8 cellular contexts compared by ENCODE assay signal in the genomic region with DNA sequence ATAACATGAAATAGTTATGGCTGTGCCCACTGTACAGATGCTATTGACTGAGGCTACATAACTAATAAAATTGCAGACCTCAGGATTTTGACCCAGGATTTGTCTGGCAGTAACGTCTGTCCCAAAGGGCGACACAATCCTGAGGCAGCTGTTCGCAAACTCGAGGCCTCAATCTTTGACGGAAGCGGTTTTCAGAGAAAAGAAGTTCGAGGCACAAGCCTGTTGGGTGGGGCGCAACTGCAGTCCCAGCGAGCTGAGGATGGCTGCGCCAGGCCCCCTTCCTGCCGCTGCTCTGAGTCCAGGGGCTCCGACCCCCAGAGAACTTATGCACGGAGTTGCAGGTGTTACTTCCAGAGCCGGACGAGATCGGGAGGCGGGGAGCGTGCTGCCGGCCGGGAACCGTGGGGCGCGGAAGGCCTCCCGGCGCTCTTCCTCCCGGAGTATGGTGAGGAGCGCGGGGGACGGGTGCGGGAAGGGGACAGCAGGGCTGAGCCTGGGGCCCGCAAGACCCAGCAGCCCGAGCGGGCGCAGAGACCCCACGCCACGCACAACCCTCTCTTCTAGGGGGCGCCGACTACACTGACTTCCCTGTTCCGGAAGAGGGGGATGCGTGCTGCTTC. TPM values are rescaled to one million over a fixed set of nuclear protein-coding genes. Genes with fewer than 3 reads are reported as not detected.
DNase-seq lines count a peak whose midpoint lies in the region; ATAC-seq, FAIRE-seq and TF ChIP-seq lines count a peak whose summit lies in the region.

A gene (plus strand): TSS at position 242 of the 620 bp plus-strand sequence. CDS start 18 bp downstream, at position 260.

- peak within 1 kb of the TSS; percentile 77 for H3K4me2 ChIP-seq in OCI-LY1 (ENCODE audit: low read length)
- H3K4me2 ChIP-seq in GM12878 (ENCODE audit: control insufficient read depth, insufficient read depth) = peak within 1 kb of the TSS; percentile 93

- WGBS in GM12878 (ENCODE audit: insufficient coverage, insufficient replicate concordance, low lambda C conversion rate, missing lambda C conversion rate) = under 1% methylated on average over 39 of the region's 40 CpGs
- WGBS in right lobe of liver (ENCODE audit: insufficient coverage, low coverage, low lambda C conversion rate, missing lambda C conversion rate) = 13% methylated on average over 14 of the region's 40 CpGs

- no TSS peak for BruUV-seq in GM12878 (replicated peaks; lab: Mats Ljungman, UMichigan)

- H3K79me2 ChIP-seq in OCI-LY1 (ENCODE audit: insufficient read depth, low read length) = no peaks in the 10 kb centered on the region
- H3K79me2 ChIP-seq in GM12878 (ENCODE audit: control insufficient read depth, insufficient read depth, low read length) = peaks cover 40% of the 10 kb centered on the region

- no peak for FAIRE-seq in GM12878 (lab: Jason Lieb, UNC)

- H3K9me3 Mint-ChIP-seq in CD14-positive monocyte = peaks cover 13 to 17% (median 13%) of the 10 kb centered on the region in 7 donors
- H3K9me3 Mint-ChIP-seq in stimulated activated naive CD8-positive, alpha-beta T cell treated with anti-CD3 and anti-CD28 coated beads, Interleukin-15, Interleukin-2, amounts not matched to agents 100 ng/mL and 50 ng/mL, for 24 hours = peaks cover 12% of the 10 kb centered on the region

- H3K27me3 ChIP-seq in OCI-LY1 (ENCODE audit: insufficient read depth, low read length) = no peaks in the 10 kb centered on the region
- no peaks in the 10 kb centered on the region for H3K27me3 ChIP-seq in GM12878 (replicated peaks in 1 of 2; ENCODE audit: control insufficient read depth in 2 of 2, insufficient read depth in 2 of 2, low read length in 1 of 2)
- H3K27me3 ChIP-seq in right lobe of liver = no peaks in the 10 kb centered on the region

- H4K20me1 ChIP-seq in OCI-LY1 (ENCODE audit: insufficient read depth, low read length) = no peaks in the 10 kb centered on the region
- no peaks in the 10 kb centered on the region for H4K20me1 ChIP-seq in GM12878 (ENCODE audit: control insufficient read depth, insufficient read depth)

- DNase-seq in CD14-positive monocyte (ENCODE audit: low spot score) (no peak), GM12878 (ENCODE audit: low read depth, low spot score) (no peak), right lobe of liver (peak in 2 of 3 donors; percentile 31 to 60), NCI-H187 treated with DMSO at 0.1 percent for 48 hours (lab: John Stamatoyannopoulos, UW) (no peak), SW480 (ENCODE audit: low spot score) (no peak)

- H3K27ac Mint-ChIP-seq in CD14-positive monocyte = peak within 1 kb of the TSS in 6 of 7 donors; percentile 24 to 95 (median 76)
- peak within 1 kb of the TSS; percentile 99 for H3K27ac Mint-ChIP-seq in stimulated activated naive CD8-positive, alpha-beta T cell treated with anti-CD3 and anti-CD28 coated beads, Interleukin-15, Interleukin-2, amounts not matched to agents 100 ng/mL and 50 ng/mL, for 24 hours

- peak in 1 of 2 experiments; percentile 4; a peak in 1 of 4 replicates for TF ChIP-seq EP300 in GM12878 (IDR thresholded peaks at IDR 0.05; ENCODE audit: borderline replicate concordance in 1 of 2, control insufficient read depth in 1 of 2, low read depth in 2 of 2, low read length in 2 of 2)

- H3K4me1 ChIP-seq in OCI-LY1 (ENCODE audit: insufficient read depth, low read length, severe bottlenecking) = peaks cover 51% of the 10 kb centered on the region
- peaks cover 29% of the 10 kb centered on the region for H3K4me1 ChIP-seq in GM12878 (ENCODE audit: control insufficient read depth, insufficient read depth, low read length)
- H3K4me1 ChIP-seq in right lobe of liver = peaks cover 0 to 15% (median 2%) of the 10 kb centered on the region in 4 donors

- in situ Hi-C loops in GM12878 (cut with MboI) = no loop called here

- no peaks in the 10 kb centered on the region for H3K9me2 ChIP-seq in OCI-LY1 (ENCODE audit: low read depth, low read length)

- CTCF ChIA-PET in GM12878 (lab: Yijun Ruan, JAX) = interaction anchor here (1.4 to 6.9 kb wide), 4 partner anchors 14 to 102 kb away, joined by 3 to 79 read pairs (median 53); a partner anchor contains a TSS

- H3K36me3 ChIP-seq in OCI-LY1 (ENCODE audit: insufficient read depth, low read length) (no peaks in the 10 kb centered on the region), GM12878 (ENCODE audit: control insufficient read depth in 2 of 2, insufficient read depth in 2 of 2, low read length in 1 of 2) (0 out of 4 replicates have a peak, but pooled peaks cover 0 to 1% of the 10 kb centered on the region in 2 experiments), right lobe of liver (no peaks in the 10 kb centered on the region)

- H3F3A ChIP-seq in OCI-LY1 (ENCODE audit: insufficient read depth, low read length) = no peaks in the 10 kb centered on the region

- peak; percentile 32 for ATAC-seq in GM12878
- peak; percentile 13 to 53 (median 42) for ATAC-seq in right lobe of liver
- ATAC-seq in HG02973 (IDR thresholded peaks at IDR 0.05; ENCODE audit: unreplicated experiment) = no peak

- peak within 1 kb of the TSS; percentile 72 for H3K9ac ChIP-seq in OCI-LY1 (ENCODE audit: low read length)
- peak within 1 kb of the TSS; percentile 90 for H3K9ac ChIP-seq in GM12878 (ENCODE audit: control insufficient read depth, insufficient read depth, low read length)

- peaks cover 21 to 22% of the 10 kb centered on the region in 2 donors for H3K36me3 Mint-ChIP-seq in CD14-positive monocyte
- H3K36me3 Mint-ChIP-seq in stimulated activated naive CD8-positive, alpha-beta T cell treated with anti-CD3 and anti-CD28 coated beads, Interleukin-15, Interleukin-2, amounts not matched to agents 100 ng/mL and 50 ng/mL, for 24 hours (ENCODE audit: low read depth) = peaks cover 47% of the 10 kb centered on the region

- TF ChIP-seq CTCF in CD14-positive monocyte (IDR thresholded peaks at IDR 0.05) = no peak
- TF ChIP-seq CTCF in OCI-LY1 (IDR thresholded peaks at IDR 0.05; ENCODE audit: low read length) = 0 out of 2 replicates have a peak, but pooled peaks have one; percentile 13
- TF ChIP-seq CTCF in GM12878 (IDR thresholded peaks at IDR 0.05 in 2 of 3, conservative IDR thresholded peaks at IDR 0.05 in 1 of 3; ENCODE audit: control insufficient read depth in 2 of 3, extremely low read depth in 1 of 3, insufficient read depth in 1 of 3, low read depth in 3 of 3, low read length in 3 of 3) = peak in 2 of 3 experiments; percentile 6 to 15; a peak in 1 of 6 replicates
- TF ChIP-seq CTCF in right lobe of liver (IDR thresholded peaks at IDR 0.05) = no peak

- intact Hi-C loops in CD14-positive monocyte (cut with micrococcal nuclease) (no loop called here), GM12878 (cut with micrococcal nuclease; ENCODE audit: unreplicated experiment) (no loop called here), right lobe of liver (cut with DNase I) (no loop called here)

- no peak within 1 kb of the TSS; the same call in 1 of the 2 replicates for H2AFZ ChIP-seq in OCI-LY1 (ENCODE audit: low read length)
- peak within 1 kb of the TSS; percentile 85 for H2AFZ ChIP-seq in GM12878 (ENCODE audit: control insufficient read depth, low read depth, low read length)

- POLR2A ChIA-PET in GM12878 (lab: Charles Lee) = interaction anchor here (2.5 to 6.3 kb wide), 4 partner anchors 10 to 101 kb away, joined by 15 to 79 read pairs (median 26); a partner anchor contains a TSS

- H3K27me3 Mint-ChIP-seq in CD14-positive monocyte (ENCODE audit: low read depth in 3 of 3) = peaks cover 0 to 6% (median 2%) of the 10 kb centered on the region in 3 donors
- H3K27me3 Mint-ChIP-seq in stimulated activated naive CD8-positive, alpha-beta T cell treated with anti-CD3 and anti-CD28 coated beads, Interleukin-15, Interleukin-2, amounts not matched to agents 100 ng/mL and 50 ng/mL, for 24 hours = no peaks in the 10 kb centered on the region

- 0 out of 2 replicates have a peak, but pooled peaks have one; percentile 7 for TF ChIP-seq RAD21 in GM12878 (IDR thresholded peaks at IDR 0.05; ENCODE audit: insufficient read depth, low read depth, low read length)

- RAD21 ChIA-PET in GM12878 (lab: Charles Lee; ENCODE audit: unreplicated experiment) = interaction anchor here (0.8 to 7.6 kb wide), 10 partner anchors 14 to 103 kb away, joined by 3 to 149 read pairs (median 12); a partner anchor contains a TSS

- H3K4me3 Mint-ChIP-seq in CD14-positive monocyte = peak within 1 kb of the TSS; percentile 89 to 98
- H3K4me3 Mint-ChIP-seq in stimulated activated naive CD8-positive, alpha-beta T cell treated with anti-CD3 and anti-CD28 coated beads, Interleukin-15, Interleukin-2, amounts not matched to agents 100 ng/mL and 50 ng/mL, for 24 hours = peak within 1 kb of the TSS; percentile 99

- H3K4me3 ChIP-seq in OCI-LY1 (ENCODE audit: low read depth, low read length, poor library complexity, severe bottlenecking) = peak within 1 kb of the TSS; percentile 65
- peak within 1 kb of the TSS; percentile 54 for H3K4me3 ChIP-seq in GM12878
- H3K4me3 ChIP-seq in right lobe of liver = peak within 1 kb of the TSS; percentile 31 to 56 (median 36)

- SMC1A ChIA-PET in GM12878 (lab: Charles Lee; ENCODE audit: uncharacterized antibody, unreplicated experiment) = interaction anchor here (1.2 to 7.6 kb wide), 10 partner anchors 11 to 102 kb away, joined by 3 to 183 read pairs (median 39); a partner anchor contains a TSS

- H3K9me3 ChIP-seq in OCI-LY1 (ENCODE audit: low read length) (peaks cover 15% of the 10 kb centered on the region), GM12878 (replicated peaks; ENCODE audit: control insufficient read depth, insufficient read depth, low read length) (peaks cover 8% of the 10 kb centered on the region), right lobe of liver (peaks cover 0 to 9% (median 4%) of the 10 kb centered on the region in 4 donors)

- peak within 1 kb of the TSS; percentile 87 for H3K27ac ChIP-seq in OCI-LY1 (ENCODE audit: low read depth, low read length, poor library complexity, severe bottlenecking)
- H3K27ac ChIP-seq in GM12878 (ENCODE audit: control insufficient read depth, insufficient read depth) = peak within 1 kb of the TSS; percentile 95
- peak within 1 kb of the TSS in 1 of 3 donors; percentile 39 for H3K27ac ChIP-seq in right lobe of liver

- TF ChIP-seq POLR2A in GM12878 (IDR thresholded peaks at IDR 0.05; ENCODE audit: low read depth, low read length) = peak; percentile 81
- no peak for TF ChIP-seq POLR2A in right lobe of liver (IDR thresholded peaks at IDR 0.05)

- peaks cover 39% of the 10 kb centered on the region for H3K4me1 Mint-ChIP-seq in CD14-positive monocyte
- peaks cover 85% of the 10 kb centered on the region for H3K4me1 Mint-ChIP-seq in stimulated activated naive CD8-positive, alpha-beta T cell treated with anti-CD3 and anti-CD28 coated beads, Interleukin-15, Interleukin-2, amounts not matched to agents 100 ng/mL and 50 ng/mL, for 24 hours (ENCODE audit: low read depth)

RNA-seq across cellular contexts. Expression of the gene that starts here (rescaled TPM):
- polyA plus RNA-seq in CD14-positive monocyte (under 1 TPM; 0.23 to 0.28 TPM), GM12878 (2011; rRNA removed) (234 and 299 TPM in 2 replicates), GM12878 (2014; fragmentation: Illumina TruSeq; extraction: Trizol) (68.7 and 104 TPM in 2 replicates), GM12878 (2014; fragmentation: Nextera tagmentation; extraction: Ambion mirVana) (1 to 10 TPM; 9.0 to 9.7 TPM), GM12878 (2014; rRNA removed) (67.1 and 74.7 TPM in 2 replicates), GM12878 (2016; fragmentation: Nextera tagmentation; extraction: Ambion mirVana) (10 to 100 TPM; 17.7 to 21.1 TPM)
- total RNA-seq in GM12878 (2013; cell fraction: nucleolus; rRNA removed) = 378 and 381 TPM in 2 replicates
- total RNA-seq in GM12878 (2014; rRNA removed) (38.9 and 45.0 TPM in 2 replicates), GM12878 (2014; rRNA removed; fragmentation: Illumina TruSeq; extraction: Trizol) (37.2 and 41.8 TPM in 2 replicates), GM12878 (2021) (33.2 and 35.3 TPM in 2 replicates), right lobe of liver (1 to 10 TPM in 4 of 6 experiments, under 1 TPM in 2; 0.37 to 1.5 (median 1.3) TPM)
- 20.1 TPM for polyA plus RNA-seq in GM12878 (2011; ENCODE audit: low read depth)
- polyA plus RNA-seq in GM12878 (2011; cell fraction: cytosol; rRNA removed) = 89.6 and 95.6 TPM in 2 replicates
- polyA plus RNA-seq in GM12878 (2011; cell fraction: nucleus; rRNA removed) = 391 and 471 TPM in 2 replicates
- 23.6 and 25.3 TPM in 2 replicates for polyA plus RNA-seq in GM12878 (2012)
- 59.2 and 75.6 TPM in 2 replicates for polyA minus RNA-seq in GM12878 (2011; rRNA and poly(A)+ RNA removed)
- 23.7 and 27.7 TPM in 2 replicates for polyA minus RNA-seq in GM12878 (2011; cell fraction: cytosol; rRNA and poly(A)+ RNA removed)
- 73.7 and 76.1 TPM in 2 replicates for polyA minus RNA-seq in GM12878 (2011; cell fraction: nucleus; rRNA and poly(A)+ RNA removed)

Comparison
In these comparisons a context has a peak if more than half of its experiments do, and no peak if none do; other contexts are left out.
1. RNA of the gene that starts here (total RNA-seq): 33.2 to 381 TPM in GM12878; 0.37 to 1.5 TPM in right lobe of liver; every median in the first group is over 10 times any median in the second.
2. RNA of the gene that starts here (polyA plus RNA-seq): 9.0 to 471 TPM in GM12878; 0.23 to 0.28 TPM in CD14-positive monocyte; every median in the first group is over 4 times any median in the second.
3. DNase-seq: peak in right lobe of liver (2 of 3); none in CD14-positive monocyte (single experiment), GM12878 (single experiment), NCI-H187 treated with DMSO at 0.1 percent for 48 hours (single experiment) and SW480 (single experiment).
4. CTCF ChIP-seq: peak in OCI-LY1 (single experiment) and GM12878 (2 of 3); none in CD14-positive monocyte (single experiment) and right lobe of liver (0 of 4).
5. Peak in every context shown above with its lines, with median percentiles within 50 percentile points of each other: H3K4me3 ChIP-seq.